ENCODE assay signal across 1 cellular context in the genomic region with DNA sequence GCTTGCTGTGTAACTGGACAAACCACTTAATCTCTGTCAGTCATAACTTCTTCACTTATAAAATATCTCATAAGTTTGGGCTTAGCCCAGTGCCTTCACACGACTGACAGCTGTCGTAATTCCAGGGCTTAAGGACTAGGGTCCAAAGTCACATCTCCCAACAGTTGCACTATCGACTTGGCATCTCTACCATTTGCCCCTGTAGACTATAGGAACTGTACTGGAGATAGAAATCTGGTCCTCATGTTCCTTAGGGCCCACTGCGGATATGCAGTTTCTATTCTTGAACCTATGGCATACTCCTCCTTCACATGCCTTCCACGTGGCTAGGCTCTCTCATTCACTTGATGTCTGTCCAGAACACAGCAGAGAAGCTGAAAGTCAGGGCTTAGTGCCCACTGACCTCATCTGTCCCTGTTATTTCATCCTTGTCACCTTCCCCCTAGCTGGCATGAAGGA.
A peak's percentile ranks its signal among the peaks of the same experiment; 100 is the strongest.
TF ChIP-seq lines count a peak whose summit lies in the region.

No MANE protein-coding gene starts in this region.

TF ChIP-seq in HepG2, 621 proteins besides CTCF, POLR2A, EP300 and RAD21 (continued from another document and continues in another):
- TF ChIP-seq, protein P1, sequence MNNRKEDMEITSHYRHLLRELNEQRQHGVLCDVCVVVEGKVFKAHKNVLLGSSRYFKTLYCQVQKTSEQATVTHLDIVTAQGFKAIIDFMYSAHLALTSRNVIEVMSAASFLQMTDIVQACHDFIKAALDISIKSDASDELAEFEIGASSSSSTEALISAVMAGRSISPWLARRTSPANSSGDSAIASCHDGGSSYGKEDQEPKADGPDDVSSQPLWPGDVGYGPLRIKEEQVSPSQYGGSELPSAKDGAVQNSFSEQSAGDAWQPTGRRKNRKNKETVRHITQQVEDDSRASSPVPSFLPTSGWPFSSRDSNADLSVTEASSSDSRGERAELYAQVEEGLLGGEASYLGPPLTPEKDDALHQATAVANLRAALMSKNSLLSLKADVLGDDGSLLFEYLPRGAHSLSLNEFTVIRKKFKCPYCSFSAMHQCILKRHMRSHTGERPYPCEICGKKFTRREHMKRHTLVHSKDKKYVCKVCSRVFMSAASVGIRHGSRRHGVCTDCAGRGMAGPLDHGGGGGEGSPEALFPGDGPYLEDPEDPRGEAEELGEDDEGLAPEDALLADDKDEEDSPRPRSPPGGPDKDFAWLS (CRISPR knock-in tag; IDR thresholded peaks at IDR 0.05; ENCODE audit: borderline replicate concordance), result no peak
- TF ChIP-seq SP5 (CRISPR knock-in tag; IDR thresholded peaks at IDR 0.05; ENCODE audit: borderline replicate concordance, low read depth), result no peak
- TF ChIP-seq, protein P2, sequence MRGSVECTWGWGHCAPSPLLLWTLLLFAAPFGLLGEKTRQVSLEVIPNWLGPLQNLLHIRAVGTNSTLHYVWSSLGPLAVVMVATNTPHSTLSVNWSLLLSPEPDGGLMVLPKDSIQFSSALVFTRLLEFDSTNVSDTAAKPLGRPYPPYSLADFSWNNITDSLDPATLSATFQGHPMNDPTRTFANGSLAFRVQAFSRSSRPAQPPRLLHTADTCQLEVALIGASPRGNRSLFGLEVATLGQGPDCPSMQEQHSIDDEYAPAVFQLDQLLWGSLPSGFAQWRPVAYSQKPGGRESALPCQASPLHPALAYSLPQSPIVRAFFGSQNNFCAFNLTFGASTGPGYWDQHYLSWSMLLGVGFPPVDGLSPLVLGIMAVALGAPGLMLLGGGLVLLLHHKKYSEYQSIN (CRISPR knock-in tag; IDR thresholded peaks at IDR 0.05; ENCODE audit: borderline replicate concordance), result no peak
- no peak for TF ChIP-seq ZNF572 (CRISPR knock-in tag; IDR thresholded peaks at IDR 0.05)
- TF ChIP-seq SMAD1 (CRISPR knock-in tag; IDR thresholded peaks at IDR 0.05; ENCODE audit: borderline replicate concordance, low read depth), result no peak
- no peak for TF ChIP-seq ZNF33A (CRISPR knock-in tag; IDR thresholded peaks at IDR 0.05; ENCODE audit: borderline replicate concordance)
- TF ChIP-seq ZNF746 (CRISPR knock-in tag; IDR thresholded peaks at IDR 0.05), result no peak
- TF ChIP-seq ZNF747 (CRISPR knock-in tag; IDR thresholded peaks at IDR 0.05; ENCODE audit: borderline replicate concordance), result 0 out of 2 replicates have a peak, but pooled peaks have one; percentile 32
- TF ChIP-seq, protein P3, sequence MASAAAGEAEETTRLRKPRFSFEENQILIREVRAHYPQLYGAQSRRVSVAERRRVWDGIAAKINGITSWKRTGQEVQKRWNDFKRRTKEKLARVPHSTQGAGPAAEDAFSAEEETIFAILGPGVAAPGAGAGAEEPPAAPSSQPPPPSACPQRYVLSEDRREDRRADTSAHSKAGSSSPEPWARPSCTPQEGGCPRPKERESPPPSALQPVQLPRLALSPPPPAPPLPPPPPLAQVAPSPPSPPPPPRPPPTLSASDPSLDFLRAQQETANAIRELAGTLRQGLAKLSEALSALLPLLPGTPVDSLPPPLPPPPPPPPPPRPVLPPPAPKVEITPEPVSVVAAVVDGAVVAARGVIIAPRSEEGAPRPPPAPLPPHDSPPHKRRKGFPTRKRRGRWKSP (CRISPR knock-in tag; IDR thresholded peaks at IDR 0.05), result no peak
- no peak for TF ChIP-seq PHF20 (CRISPR knock-in tag; IDR thresholded peaks at IDR 0.05)
- 0 out of 2 replicates have a peak, but pooled peaks have one; percentile 46 for TF ChIP-seq SPEN (CRISPR knock-in tag; IDR thresholded peaks at IDR 0.05; ENCODE audit: low read depth)
- TF ChIP-seq ZNF337 (CRISPR knock-in tag; IDR thresholded peaks at IDR 0.05; ENCODE audit: borderline replicate concordance, low read depth), result no peak
- TF ChIP-seq, protein P4, sequence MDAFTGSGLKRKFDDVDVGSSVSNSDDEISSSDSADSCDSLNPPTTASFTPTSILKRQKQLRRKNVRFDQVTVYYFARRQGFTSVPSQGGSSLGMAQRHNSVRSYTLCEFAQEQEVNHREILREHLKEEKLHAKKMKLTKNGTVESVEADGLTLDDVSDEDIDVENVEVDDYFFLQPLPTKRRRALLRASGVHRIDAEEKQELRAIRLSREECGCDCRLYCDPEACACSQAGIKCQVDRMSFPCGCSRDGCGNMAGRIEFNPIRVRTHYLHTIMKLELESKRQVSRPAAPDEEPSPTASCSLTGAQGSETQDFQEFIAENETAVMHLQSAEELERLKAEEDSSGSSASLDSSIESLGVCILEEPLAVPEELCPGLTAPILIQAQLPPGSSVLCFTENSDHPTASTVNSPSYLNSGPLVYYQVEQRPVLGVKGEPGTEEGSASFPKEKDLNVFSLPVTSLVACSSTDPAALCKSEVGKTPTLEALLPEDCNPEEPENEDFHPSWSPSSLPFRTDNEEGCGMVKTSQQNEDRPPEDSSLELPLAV (CRISPR knock-in tag; conservative IDR thresholded peaks at IDR 0.05; ENCODE audit: low read depth), result no peak
- no peak for TF ChIP-seq KAT8 (CRISPR knock-in tag; IDR thresholded peaks at IDR 0.05)
- TF ChIP-seq, protein P5, sequence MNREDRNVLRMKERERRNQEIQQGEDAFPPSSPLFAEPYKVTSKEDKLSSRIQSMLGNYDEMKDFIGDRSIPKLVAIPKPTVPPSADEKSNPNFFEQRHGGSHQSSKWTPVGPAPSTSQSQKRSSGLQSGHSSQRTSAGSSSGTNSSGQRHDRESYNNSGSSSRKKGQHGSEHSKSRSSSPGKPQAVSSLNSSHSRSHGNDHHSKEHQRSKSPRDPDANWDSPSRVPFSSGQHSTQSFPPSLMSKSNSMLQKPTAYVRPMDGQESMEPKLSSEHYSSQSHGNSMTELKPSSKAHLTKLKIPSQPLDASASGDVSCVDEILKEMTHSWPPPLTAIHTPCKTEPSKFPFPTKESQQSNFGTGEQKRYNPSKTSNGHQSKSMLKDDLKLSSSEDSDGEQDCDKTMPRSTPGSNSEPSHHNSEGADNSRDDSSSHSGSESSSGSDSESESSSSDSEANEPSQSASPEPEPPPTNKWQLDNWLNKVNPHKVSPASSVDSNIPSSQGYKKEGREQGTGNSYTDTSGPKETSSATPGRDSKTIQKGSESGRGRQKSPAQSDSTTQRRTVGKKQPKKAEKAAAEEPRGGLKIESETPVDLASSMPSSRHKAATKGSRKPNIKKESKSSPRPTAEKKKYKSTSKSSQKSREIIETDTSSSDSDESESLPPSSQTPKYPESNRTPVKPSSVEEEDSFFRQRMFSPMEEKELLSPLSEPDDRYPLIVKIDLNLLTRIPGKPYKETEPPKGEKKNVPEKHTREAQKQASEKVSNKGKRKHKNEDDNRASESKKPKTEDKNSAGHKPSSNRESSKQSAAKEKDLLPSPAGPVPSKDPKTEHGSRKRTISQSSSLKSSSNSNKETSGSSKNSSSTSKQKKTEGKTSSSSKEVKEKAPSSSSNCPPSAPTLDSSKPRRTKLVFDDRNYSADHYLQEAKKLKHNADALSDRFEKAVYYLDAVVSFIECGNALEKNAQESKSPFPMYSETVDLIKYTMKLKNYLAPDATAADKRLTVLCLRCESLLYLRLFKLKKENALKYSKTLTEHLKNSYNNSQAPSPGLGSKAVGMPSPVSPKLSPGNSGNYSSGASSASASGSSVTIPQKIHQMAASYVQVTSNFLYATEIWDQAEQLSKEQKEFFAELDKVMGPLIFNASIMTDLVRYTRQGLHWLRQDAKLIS (CRISPR knock-in tag; IDR thresholded peaks at IDR 0.05), result no peak
- TF ChIP-seq, protein P6, sequence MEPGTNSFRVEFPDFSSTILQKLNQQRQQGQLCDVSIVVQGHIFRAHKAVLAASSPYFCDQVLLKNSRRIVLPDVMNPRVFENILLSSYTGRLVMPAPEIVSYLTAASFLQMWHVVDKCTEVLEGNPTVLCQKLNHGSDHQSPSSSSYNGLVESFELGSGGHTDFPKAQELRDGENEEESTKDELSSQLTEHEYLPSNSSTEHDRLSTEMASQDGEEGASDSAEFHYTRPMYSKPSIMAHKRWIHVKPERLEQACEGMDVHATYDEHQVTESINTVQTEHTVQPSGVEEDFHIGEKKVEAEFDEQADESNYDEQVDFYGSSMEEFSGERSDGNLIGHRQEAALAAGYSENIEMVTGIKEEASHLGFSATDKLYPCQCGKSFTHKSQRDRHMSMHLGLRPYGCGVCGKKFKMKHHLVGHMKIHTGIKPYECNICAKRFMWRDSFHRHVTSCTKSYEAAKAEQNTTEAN (CRISPR knock-in tag; conservative IDR thresholded peaks at IDR 0.05), result no peak
- no peak for TF ChIP-seq SMAD9 (CRISPR knock-in tag; IDR thresholded peaks at IDR 0.05)
- no peak for TF ChIP-seq XBP1 (CRISPR knock-in tag; IDR thresholded peaks at IDR 0.05)
- TF ChIP-seq, protein P7, sequence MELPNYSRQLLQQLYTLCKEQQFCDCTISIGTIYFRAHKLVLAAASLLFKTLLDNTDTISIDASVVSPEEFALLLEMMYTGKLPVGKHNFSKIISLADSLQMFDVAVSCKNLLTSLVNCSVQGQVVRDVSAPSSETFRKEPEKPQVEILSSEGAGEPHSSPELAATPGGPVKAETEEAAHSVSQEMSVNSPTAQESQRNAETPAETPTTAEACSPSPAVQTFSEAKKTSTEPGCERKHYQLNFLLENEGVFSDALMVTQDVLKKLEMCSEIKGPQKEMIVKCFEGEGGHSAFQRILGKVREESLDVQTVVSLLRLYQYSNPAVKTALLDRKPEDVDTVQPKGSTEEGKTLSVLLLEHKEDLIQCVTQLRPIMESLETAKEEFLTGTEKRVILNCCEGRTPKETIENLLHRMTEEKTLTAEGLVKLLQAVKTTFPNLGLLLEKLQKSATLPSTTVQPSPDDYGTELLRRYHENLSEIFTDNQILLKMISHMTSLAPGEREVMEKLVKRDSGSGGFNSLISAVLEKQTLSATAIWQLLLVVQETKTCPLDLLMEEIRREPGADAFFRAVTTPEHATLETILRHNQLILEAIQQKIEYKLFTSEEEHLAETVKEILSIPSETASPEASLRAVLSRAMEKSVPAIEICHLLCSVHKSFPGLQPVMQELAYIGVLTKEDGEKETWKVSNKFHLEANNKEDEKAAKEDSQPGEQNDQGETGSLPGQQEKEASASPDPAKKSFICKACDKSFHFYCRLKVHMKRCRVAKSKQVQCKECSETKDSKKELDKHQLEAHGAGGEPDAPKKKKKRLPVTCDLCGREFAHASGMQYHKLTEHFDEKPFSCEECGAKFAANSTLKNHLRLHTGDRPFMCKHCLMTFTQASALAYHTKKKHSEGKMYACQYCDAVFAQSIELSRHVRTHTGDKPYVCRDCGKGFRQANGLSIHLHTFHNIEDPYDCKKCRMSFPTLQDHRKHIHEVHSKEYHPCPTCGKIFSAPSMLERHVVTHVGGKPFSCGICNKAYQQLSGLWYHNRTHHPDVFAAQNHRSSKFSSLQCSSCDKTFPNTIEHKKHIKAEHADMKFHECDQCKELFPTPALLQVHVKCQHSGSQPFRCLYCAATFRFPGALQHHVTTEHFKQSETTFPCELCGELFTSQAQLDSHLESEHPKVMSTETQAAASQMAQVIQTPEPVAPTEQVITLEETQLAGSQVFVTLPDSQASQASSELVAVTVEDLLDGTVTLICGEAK (IDR thresholded peaks at IDR 0.05), result no peak
- TF ChIP-seq, protein P7 (CRISPR knock-in tag; IDR thresholded peaks at IDR 0.05), result no peak
- no peak for TF ChIP-seq ARHGAP35 (CRISPR knock-in tag; IDR thresholded peaks at IDR 0.05; ENCODE audit: borderline replicate concordance)
- TF ChIP-seq, protein P8, sequence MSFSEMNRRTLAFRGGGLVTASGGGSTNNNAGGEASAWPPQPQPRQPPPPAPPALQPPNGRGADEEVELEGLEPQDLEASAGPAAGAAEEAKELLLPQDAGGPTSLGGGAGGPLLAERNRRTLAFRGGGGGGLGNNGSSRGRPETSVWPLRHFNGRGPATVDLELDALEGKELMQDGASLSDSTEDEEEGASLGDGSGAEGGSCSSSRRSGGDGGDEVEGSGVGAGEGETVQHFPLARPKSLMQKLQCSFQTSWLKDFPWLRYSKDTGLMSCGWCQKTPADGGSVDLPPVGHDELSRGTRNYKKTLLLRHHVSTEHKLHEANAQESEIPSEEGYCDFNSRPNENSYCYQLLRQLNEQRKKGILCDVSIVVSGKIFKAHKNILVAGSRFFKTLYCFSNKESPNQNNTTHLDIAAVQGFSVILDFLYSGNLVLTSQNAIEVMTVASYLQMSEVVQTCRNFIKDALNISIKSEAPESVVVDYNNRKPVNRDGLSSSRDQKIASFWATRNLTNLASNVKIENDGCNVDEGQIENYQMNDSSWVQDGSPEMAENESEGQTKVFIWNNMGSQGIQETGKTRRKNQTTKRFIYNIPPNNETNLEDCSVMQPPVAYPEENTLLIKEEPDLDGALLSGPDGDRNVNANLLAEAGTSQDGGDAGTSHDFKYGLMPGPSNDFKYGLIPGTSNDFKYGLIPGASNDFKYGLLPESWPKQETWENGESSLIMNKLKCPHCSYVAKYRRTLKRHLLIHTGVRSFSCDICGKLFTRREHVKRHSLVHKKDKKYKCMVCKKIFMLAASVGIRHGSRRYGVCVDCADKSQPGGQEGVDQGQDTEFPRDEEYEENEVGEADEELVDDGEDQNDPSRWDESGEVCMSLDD (CRISPR knock-in tag; IDR thresholded peaks at IDR 0.05; ENCODE audit: borderline replicate concordance), result no peak
- TF ChIP-seq, protein P9, sequence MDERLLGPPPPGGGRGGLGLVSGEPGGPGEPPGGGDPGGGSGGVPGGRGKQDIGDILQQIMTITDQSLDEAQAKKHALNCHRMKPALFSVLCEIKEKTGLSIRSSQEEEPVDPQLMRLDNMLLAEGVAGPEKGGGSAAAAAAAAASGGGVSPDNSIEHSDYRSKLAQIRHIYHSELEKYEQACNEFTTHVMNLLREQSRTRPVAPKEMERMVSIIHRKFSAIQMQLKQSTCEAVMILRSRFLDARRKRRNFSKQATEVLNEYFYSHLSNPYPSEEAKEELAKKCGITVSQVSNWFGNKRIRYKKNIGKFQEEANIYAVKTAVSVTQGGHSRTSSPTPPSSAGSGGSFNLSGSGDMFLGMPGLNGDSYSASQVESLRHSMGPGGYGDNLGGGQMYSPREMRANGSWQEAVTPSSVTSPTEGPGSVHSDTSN (CRISPR knock-in tag; IDR thresholded peaks at IDR 0.05), result 0 out of 2 replicates have a peak, but pooled peaks have one; percentile 14
- TF ChIP-seq HMG20A (CRISPR knock-in tag; IDR thresholded peaks at IDR 0.05; ENCODE audit: borderline replicate concordance), result peak; percentile 23
